In genomic region chr4:52585379-52585778, GRCh38 we compare ENCODE assay signal across 18 cellular contexts.
DNase-seq lines count a peak whose midpoint lies in the region; ATAC-seq and TF ChIP-seq lines count a peak whose summit lies in the region.
"Had no signal": no experiment of that assay in that cellular context is flagged by ENCODE, and none has a peak within 500 bp of the region (broad histone marks: within the 10 kb centered on the region; RNA-seq: fewer than 3 reads in every experiment).

No MANE protein-coding gene starts in this region.

- H3K79me2 ChIP-seq in H9 (ENCODE audit: insufficient read depth, low read length): no peaks in the 10 kb centered on the region

- H3K9ac ChIP-seq in H9 (ENCODE audit: extremely low read depth, insufficient read length, low read length) (no peak overlapping the region), mesenchymal stem cell (ENCODE audit: low read length) (no peak overlapping the region)

- H2BK15ac ChIP-seq in H9 (ENCODE audit: low read depth, low read length): no peak overlapping the region
- no peak overlapping the region for H2BK15ac ChIP-seq in mesenchymal stem cell (ENCODE audit: low read depth, poor library complexity, severe bottlenecking)

- H3K23me2 ChIP-seq in H9 (ENCODE audit: insufficient read length, low read depth, low read length, poor library complexity, severe bottlenecking): no peaks in the 10 kb centered on the region

- intact Hi-C loops in Right ventricle myocardium superior (cut with DNase I): loop anchor here (5.0 kb wide), 2 partner anchors 38 to 72 kb away; partner anchors contain the start of gene USP46
- intact Hi-C loops in Right ventricle myocardium inferior (cut with DNase I): loop anchor here (5.0 kb wide), 2 partner anchors 38 to 127 kb away; no protein-coding TSS in a partner anchor
- intact Hi-C loops in ascending aorta (cut with DNase I): no loop called here

- H3K4me2 ChIP-seq in H9 (ENCODE audit: insufficient read depth, insufficient read length, low read length) (no peak overlapping the region), mesenchymal stem cell (ENCODE audit: low read length, poor library complexity, severe bottlenecking) (no peak overlapping the region)

- H3K27ac ChIP-seq in H9 (ENCODE audit: insufficient read length, low read depth, low read length) (no peak overlapping the region), ascending aorta (peak overlapping the region; percentile 5 to 30), mesenchymal stem cell (ENCODE audit: low read length, poor library complexity, severe bottlenecking) (no peak overlapping the region)
- H3K27ac ChIP-seq: C4-2B had no signal

- H3K4ac ChIP-seq in H9 (ENCODE audit: low read depth, low read length) (no peak overlapping the region), mesenchymal stem cell (ENCODE audit: low read depth in 1 of 2, low read length in 2 of 2) (no peak overlapping the region)

- H2AK5ac ChIP-seq in H9 (ENCODE audit: insufficient read length, low read length) (no peak overlapping the region), mesenchymal stem cell (ENCODE audit: low read length, severe bottlenecking) (no peak overlapping the region)

- H4K20me1 ChIP-seq in H9 (ENCODE audit: control insufficient read depth, insufficient read depth, insufficient read length): no peaks in the 10 kb centered on the region

- no peaks in the 10 kb centered on the region for H3K4me1 ChIP-seq in H9 (ENCODE audit: insufficient read depth, low read length)
- peaks cover 7 to 16% of the 10 kb centered on the region in 2 donors for H3K4me1 ChIP-seq in ascending aorta
- peaks cover 14% of the 10 kb centered on the region for H3K4me1 ChIP-seq in mesenchymal stem cell (ENCODE audit: control insufficient read depth, insufficient read depth, low read depth, low read length)

- CTCF ChIA-PET in HEK293T (lab: Yijun Ruan, JAX): interaction anchor here (1.1 kb wide), 1 partner anchor 399 kb away, joined by 3 read pairs; no protein-coding TSS in a partner anchor

- no peak overlapping the region for H3T11ph ChIP-seq in H9 (ENCODE audit: low read length)

- H3K56ac ChIP-seq in H9 (ENCODE audit: insufficient read length, low read depth, low read length): no peak overlapping the region

- H3K27ac Mint-ChIP-seq in H9: peak overlapping the region; percentile 45 to 84 (median 78); a peak in 3 of 7 replicates

- no peak overlapping the region for H3K23ac ChIP-seq in H9 (ENCODE audit: insufficient read length, low read depth, low read length)
- no peak overlapping the region for H3K23ac ChIP-seq in mesenchymal stem cell (ENCODE audit: low read length in 2 of 2)

- H3K4me3 ChIP-seq in ascending aorta (no peak overlapping the region), mesenchymal stem cell (ENCODE audit: insufficient read depth in 1 of 2, low read depth in 1 of 2, low read length in 2 of 2) (no peak overlapping the region)

- no peaks in the 10 kb centered on the region for H3K9me3 ChIP-seq in H9 (ENCODE audit: control insufficient read depth, low read depth, low read length)
- H3K9me3 ChIP-seq in ascending aorta: no peaks in the 10 kb centered on the region
- H3K9me3 ChIP-seq in mesenchymal stem cell (ENCODE audit: control insufficient read depth, low read length): no peaks in the 10 kb centered on the region

- no CpG with 5 or more reads among the region's 2 CpGs for WGBS in H9 (ENCODE audit: extremely low coverage, insufficient read length, low lambda C conversion rate)
- WGBS in mesenchymal stem cell: 100% methylated on average over 2 of the region's 2 CpGs

- no peak overlapping the region for H2BK5ac ChIP-seq in H9 (ENCODE audit: insufficient read length, low read length)
- no peak overlapping the region for H2BK5ac ChIP-seq in mesenchymal stem cell (ENCODE audit: low read depth, low read length, poor library complexity, severe bottlenecking)

- H3K79me1 ChIP-seq in H9 (ENCODE audit: insufficient read depth, low read depth, low read length, poor library complexity, severe bottlenecking) (no peaks in the 10 kb centered on the region), mesenchymal stem cell (replicated peaks; ENCODE audit: low read length, poor library complexity, severe bottlenecking) (no peaks in the 10 kb centered on the region)

- H2BK120ac ChIP-seq in H9 (ENCODE audit: low read depth, low read length, poor library complexity, severe bottlenecking): no peak overlapping the region
- no peak overlapping the region for H2BK120ac ChIP-seq in mesenchymal stem cell (ENCODE audit: low read depth, low read length)

- DNase-seq in Right ventricle myocardium superior (no peak), Right ventricle myocardium inferior (ENCODE audit: missing footprints) (no peak), H9 (no peak), ascending aorta (ENCODE audit: low spot score in 2 of 2) (no peak), mesenchymal stem cell (peak; percentile 47), NCI-H748 (lab: John Stamatoyannopoulos, UW; ENCODE audit: unreplicated experiment) (no peak), HEK293T (ENCODE audit: extremely low spot score) (no peak)
- DNase-seq: Calu3; CD8-positive, alpha-beta memory T cell; DMS153; KG1; NCI-H1694; NCI-H2081 treated with DMSO at 0.1 percent for 48 hours; NCI-H2171 treated with DMSO at 0.1 percent for 48 hours; NCI-H446; NCI-H526; SHP77 had no signal

- H4K91ac ChIP-seq in H9 (ENCODE audit: insufficient read length, low read depth, low read length) (no peak overlapping the region), mesenchymal stem cell (ENCODE audit: low read length) (no peak overlapping the region)

- H3K18ac ChIP-seq in H9 (ENCODE audit: insufficient read length, low read depth, low read length): no peak overlapping the region
- H3K18ac ChIP-seq in mesenchymal stem cell (ENCODE audit: low read depth in 1 of 2, low read length in 2 of 2): no peak overlapping the region

- ATAC-seq in Right ventricle myocardium superior (ENCODE audit: poor library complexity) (peak; percentile 14), Right ventricle myocardium inferior (no peak)

- no peaks in the 10 kb centered on the region for H3K36me3 Mint-ChIP-seq in H9 (ENCODE audit: insufficient read depth in 1 of 3, low read depth in 3 of 3)

- no peak overlapping the region for H2BK20ac ChIP-seq in H9 (ENCODE audit: low read depth, low read length, poor library complexity, severe bottlenecking)

- H3K9me3 Mint-ChIP-seq in H9: no peaks in the 10 kb centered on the region; a peak in 1 of 5 replicates
- H3K9me3 Mint-ChIP-seq: CD8-positive, alpha-beta memory T cell had no signal

- H2BK12ac ChIP-seq in H9 (ENCODE audit: insufficient read length, low read depth, low read length) (no peak overlapping the region), mesenchymal stem cell (ENCODE audit: low read length in 2 of 2) (peak overlapping the region in 1 of 2 experiments; percentile 28)

- H3K27me3 Mint-ChIP-seq in H9 (ENCODE audit: low read depth): no peaks in the 10 kb centered on the region

- TF ChIP-seq CTCF in H9 (conservative IDR thresholded peaks at IDR 0.05): no peak
- TF ChIP-seq CTCF in ascending aorta (IDR thresholded peaks at IDR 0.05): no peak

- no peak overlapping the region for H4K5ac ChIP-seq in H9 (ENCODE audit: insufficient read length, low read depth, low read length)

- H3K27me3 ChIP-seq in H9 (ENCODE audit: insufficient read depth, low read length) (no peaks in the 10 kb centered on the region), ascending aorta (no peaks in the 10 kb centered on the region), mesenchymal stem cell (ENCODE audit: control insufficient read depth in 1 of 2, insufficient read depth in 1 of 2, low read length in 2 of 2) (no peaks in the 10 kb centered on the region)

- H3K4me3 Mint-ChIP-seq in H9: no peak overlapping the region
- H3K4me3 Mint-ChIP-seq: CD8-positive, alpha-beta memory T cell had no signal

- peaks cover 20 to 25% of the 10 kb centered on the region in 2 experiments for H3K4me1 Mint-ChIP-seq in H9

- POLR2A ChIA-PET in HEK293T (lab: Yijun Ruan, JAX): no interaction called here

- H2AFZ ChIP-seq in H9 (ENCODE audit: low read length) (no peak overlapping the region), mesenchymal stem cell (ENCODE audit: low read depth, low read length) (no peak overlapping the region)

- no peak overlapping the region for H3K14ac ChIP-seq in H9 (ENCODE audit: insufficient read depth, low read length)
- no peak overlapping the region for H3K14ac ChIP-seq in mesenchymal stem cell (ENCODE audit: low read length in 2 of 2)

- no peaks in the 10 kb centered on the region for H3K36me3 ChIP-seq in ascending aorta
- no peaks in the 10 kb centered on the region for H3K36me3 ChIP-seq in mesenchymal stem cell (ENCODE audit: control insufficient read depth in 1 of 2, insufficient read depth in 2 of 2, low read depth in 1 of 2, low read length in 2 of 2)

- H4K8ac ChIP-seq in H9 (replicated peaks; ENCODE audit: insufficient read length, low read depth, low read length) (no peak overlapping the region), mesenchymal stem cell (ENCODE audit: low read length) (peak overlapping the region; percentile 45)

TF ChIP-seq in HEK293T, 16 proteins besides CTCF, POLR2A, EP300 and RAD21:
- TF ChIP-seq TARDBP (IDR thresholded peaks at IDR 0.05) (no peak), NFRKB (IDR thresholded peaks at IDR 0.05) (no peak), ARNT (IDR thresholded peaks at IDR 0.05) (no peak), PKNOX1 (IDR thresholded peaks at IDR 0.05) (no peak), ZNF384 (IDR thresholded peaks at IDR 0.05) (no peak), FOXA1 (IDR thresholded peaks at IDR 0.05) (no peak)

Comparison
In these comparisons a context has a peak if more than half of its experiments do, and no peak if none do; other contexts are left out.
1. H3K27ac ChIP-seq: peak in ascending aorta (2 of 2); none in H9 (single experiment) and mesenchymal stem cell (single experiment).